11 cellular contexts compared by ENCODE assay signal in genomic region chr1:111199329-111199728, GRCh38. TPM values are rescaled to one million over a fixed set of nuclear protein-coding genes. Genes with fewer than 3 reads are reported as not detected.
DNase-seq lines count a peak whose midpoint lies in the region; ATAC-seq and TF ChIP-seq lines count a peak whose summit lies in the region.
"Had no signal": no experiment of that assay in that cellular context is flagged by ENCODE, and none has a peak within 500 bp of the region (broad histone marks: within the 10 kb centered on the region; RNA-seq: fewer than 3 reads in every experiment).

No MANE protein-coding gene starts in this region.

- peak overlapping the region; percentile 17 to 41 (median 21) for H3K4me3 ChIP-seq in esophagus muscularis mucosa
- H3K4me3 ChIP-seq: GM23248 had no signal

- no peak for ATAC-seq in stimulated activated effector memory CD8-positive, alpha-beta T cell treated with anti-CD3 and anti-CD28 coated beads, Interleukin-12 subunit alpha, Interleukin-12 subunit beta, amount 100 ng/mL, for 72 hours
- ATAC-seq in HG02970 (IDR thresholded peaks at IDR 0.05; ENCODE audit: low FRiP score, unreplicated experiment) = no peak
- ATAC-seq: PC-3 had no signal

- peaks cover 8 to 29% (median 20%) of the 10 kb centered on the region in 4 donors for H3K4me1 ChIP-seq in esophagus muscularis mucosa

- no peak for TF ChIP-seq POLR2A in esophagus muscularis mucosa (IDR thresholded peaks at IDR 0.05; ENCODE audit: low read depth)

- no peak for TF ChIP-seq EP300 in esophagus muscularis mucosa (IDR thresholded peaks at IDR 0.05)

- peak overlapping the region; percentile 98 for H3K4me3 Mint-ChIP-seq in activated CD4-positive, alpha-beta T cell treated with anti-CD3 and anti-CD28 coated beads, Interleukin-2, amount 10 ng/mL, durations not matched to agents 24 days and 14 days
- H3K4me3 Mint-ChIP-seq in T-helper 2 cell treated with Interferon-gamma antibody and Interleukin-4, amounts not matched to agents 5 μg/mL and 100 μg/mL, for 36 hours = peak overlapping the region; percentile 99
- H3K4me3 Mint-ChIP-seq in stimulated activated effector memory CD8-positive, alpha-beta T cell treated with anti-CD3 and anti-CD28 coated beads, Interleukin-12 subunit alpha, Interleukin-12 subunit beta, amount 100 ng/mL, for 72 hours = peak overlapping the region; percentile 90

- peak overlapping the region; percentile 33 to 55 (median 34) for H3K27ac ChIP-seq in esophagus muscularis mucosa (replicated peaks in 1 of 4)
- H3K27ac ChIP-seq: GM23248 had no signal

- H3K36me3 ChIP-seq in esophagus muscularis mucosa = no peaks in the 10 kb centered on the region

- no peaks in the 10 kb centered on the region for H3K27me3 Mint-ChIP-seq in activated CD4-positive, alpha-beta T cell treated with anti-CD3 and anti-CD28 coated beads, Interleukin-2, amount 10 ng/mL, durations not matched to agents 24 days and 14 days
- H3K27me3 Mint-ChIP-seq in T-helper 2 cell treated with Interferon-gamma antibody and Interleukin-4, amounts not matched to agents 5 μg/mL and 100 μg/mL, for 36 hours (ENCODE audit: low read depth) = no peaks in the 10 kb centered on the region

- peak; percentile 75 for DNase-seq in activated CD4-positive, alpha-beta T cell treated with anti-CD3 and anti-CD28 coated beads, Interleukin-2, amount 10 ng/mL, durations not matched to agents 24 days and 14 days
- DNase-seq in activated CD4-positive, alpha-beta T cell treated with anti-CD3 and anti-CD28 coated beads for 4 hours = no peak
- DNase-seq in T-helper 2 cell treated with Interferon-gamma antibody and Interleukin-4, amounts not matched to agents 5 μg/mL and 100 μg/mL, for 36 hours (ENCODE audit: low spot score) = no peak
- DNase-seq in esophagus muscularis mucosa (ENCODE audit: extremely low spot score) (peak; percentile 60), HK-2 (ENCODE audit: unreplicated experiment) (no peak), GM20000 (ENCODE audit: low spot score) (no peak)
- DNase-seq in stimulated activated effector memory CD8-positive, alpha-beta T cell treated with anti-CD3 and anti-CD28 coated beads, Interleukin-12 subunit alpha, Interleukin-12 subunit beta, amount 100 ng/mL, for 72 hours (ENCODE audit: low spot score in 2 of 2) = peak in 1 of 2 donors; percentile 55
- DNase-seq: GM23248, mesendoderm, PC-3 had no signal

- 87% methylated on average over 3 of the region's 3 CpGs for WGBS in esophagus muscularis mucosa

- intact Hi-C loops in activated CD4-positive, alpha-beta T cell treated with anti-CD3 and anti-CD28 coated beads, Interleukin-2, amount 10 ng/mL, durations not matched to agents 24 days and 14 days (cut with micrococcal nuclease) = loop anchor here (5.0 kb wide), 1 partner anchor 248 kb away; the partner anchor contains the start of genes ATP5PB and WDR77
- intact Hi-C loops in esophagus muscularis mucosa (cut with DNase I) = no loop called here

- peaks cover 62% of the 10 kb centered on the region for H3K4me1 Mint-ChIP-seq in activated CD4-positive, alpha-beta T cell treated with anti-CD3 and anti-CD28 coated beads, Interleukin-2, amount 10 ng/mL, durations not matched to agents 24 days and 14 days
- peaks cover 66% of the 10 kb centered on the region for H3K4me1 Mint-ChIP-seq in T-helper 2 cell treated with Interferon-gamma antibody and Interleukin-4, amounts not matched to agents 5 μg/mL and 100 μg/mL, for 36 hours (ENCODE audit: low read depth)
- H3K4me1 Mint-ChIP-seq in stimulated activated effector memory CD8-positive, alpha-beta T cell treated with anti-CD3 and anti-CD28 coated beads, Interleukin-12 subunit alpha, Interleukin-12 subunit beta, amount 100 ng/mL, for 72 hours = peaks cover 84% of the 10 kb centered on the region

- H3K9me3 Mint-ChIP-seq in activated CD4-positive, alpha-beta T cell treated with anti-CD3 and anti-CD28 coated beads, Interleukin-2, amount 10 ng/mL, durations not matched to agents 24 days and 14 days = no peaks in the 10 kb centered on the region
- H3K9me3 Mint-ChIP-seq in T-helper 2 cell treated with Interferon-gamma antibody and Interleukin-4, amounts not matched to agents 5 μg/mL and 100 μg/mL, for 36 hours = no peaks in the 10 kb centered on the region
- no peaks in the 10 kb centered on the region for H3K9me3 Mint-ChIP-seq in stimulated activated effector memory CD8-positive, alpha-beta T cell treated with anti-CD3 and anti-CD28 coated beads, Interleukin-12 subunit alpha, Interleukin-12 subunit beta, amount 100 ng/mL, for 72 hours

- TF ChIP-seq CTCF in esophagus muscularis mucosa (IDR thresholded peaks at IDR 0.05) = no peak
- no peak for TF ChIP-seq CTCF in GM20000 (IDR thresholded peaks at IDR 0.05; ENCODE audit: extremely low read depth, missing control alignments)

- H3K27me3 ChIP-seq in esophagus muscularis mucosa = peaks cover 0 to 18% (median 10%) of the 10 kb centered on the region in 4 donors

- peaks cover 54% of the 10 kb centered on the region for H3K36me3 Mint-ChIP-seq in activated CD4-positive, alpha-beta T cell treated with anti-CD3 and anti-CD28 coated beads, Interleukin-2, amount 10 ng/mL, durations not matched to agents 24 days and 14 days (ENCODE audit: low read depth)
- peaks cover 56% of the 10 kb centered on the region for H3K36me3 Mint-ChIP-seq in T-helper 2 cell treated with Interferon-gamma antibody and Interleukin-4, amounts not matched to agents 5 μg/mL and 100 μg/mL, for 36 hours (ENCODE audit: low read depth)
- H3K36me3 Mint-ChIP-seq in stimulated activated effector memory CD8-positive, alpha-beta T cell treated with anti-CD3 and anti-CD28 coated beads, Interleukin-12 subunit alpha, Interleukin-12 subunit beta, amount 100 ng/mL, for 72 hours = peaks cover 72% of the 10 kb centered on the region

- no peaks in the 10 kb centered on the region for H3K9me3 ChIP-seq in esophagus muscularis mucosa

- H3K27ac Mint-ChIP-seq in activated CD4-positive, alpha-beta T cell treated with anti-CD3 and anti-CD28 coated beads, Interleukin-2, amount 10 ng/mL, durations not matched to agents 24 days and 14 days = peak overlapping the region; percentile 98
- H3K27ac Mint-ChIP-seq in T-helper 2 cell treated with Interferon-gamma antibody and Interleukin-4, amounts not matched to agents 5 μg/mL and 100 μg/mL, for 36 hours = peak overlapping the region; percentile 96
- peak overlapping the region; percentile 97 for H3K27ac Mint-ChIP-seq in stimulated activated effector memory CD8-positive, alpha-beta T cell treated with anti-CD3 and anti-CD28 coated beads, Interleukin-12 subunit alpha, Interleukin-12 subunit beta, amount 100 ng/mL, for 72 hours

RNA-seq across cellular contexts. Expression of gene DENND2D, which starts 1.1 kb away (rescaled TPM):
- 175 and 180 TPM in 2 replicates for total RNA-seq in activated CD4-positive, alpha-beta T cell treated with anti-CD3 and anti-CD28 coated beads, Interleukin-2, amount 10 ng/mL, durations not matched to agents 24 days and 14 days
- 10 to 100 TPM in 1 of 4 donors, 1 to 10 TPM in 3; 4.0 to 13.8 (median 5.2) TPM for total RNA-seq in esophagus muscularis mucosa

RNA-seq across cellular contexts. Expression of gene CHI3L2, which starts 28.2 kb away (rescaled TPM):
- total RNA-seq in activated CD4-positive, alpha-beta T cell treated with anti-CD3 and anti-CD28 coated beads, Interleukin-2, amount 10 ng/mL, durations not matched to agents 24 days and 14 days = 2.3 and 3.9 TPM in 2 replicates
- total RNA-seq in esophagus muscularis mucosa = 1 to 10 TPM in 2 of 4 donors, not detected in 2; 1.7 to 5.4 TPM
- total RNA-seq: GM23248 had no signal

RNA-seq across cellular contexts. Expression of gene CEPT1, which starts 59.3 kb away (rescaled TPM):
- 32.4 and 32.9 TPM in 2 replicates for total RNA-seq in activated CD4-positive, alpha-beta T cell treated with anti-CD3 and anti-CD28 coated beads, Interleukin-2, amount 10 ng/mL, durations not matched to agents 24 days and 14 days
- total RNA-seq in esophagus muscularis mucosa = 10 to 100 TPM; 20.2 to 27.0 (median 23.7) TPM

RNA-seq across cellular contexts. Expression of gene DRAM2, which starts 59.4 kb away (rescaled TPM):
- 25.8 and 26.5 TPM in 2 replicates for total RNA-seq in activated CD4-positive, alpha-beta T cell treated with anti-CD3 and anti-CD28 coated beads, Interleukin-2, amount 10 ng/mL, durations not matched to agents 24 days and 14 days
- total RNA-seq in esophagus muscularis mucosa = 10 to 100 TPM; 28.7 to 31.6 (median 30.0) TPM

Comparison
In these comparisons a context has a peak if more than half of its experiments do, and no peak if none do; other contexts are left out.
1. DNase-seq: peak in activated CD4-positive, alpha-beta T cell treated with anti-CD3 and anti-CD28 coated beads, Interleukin-2, amount 10 ng/mL, durations not matched to agents 24 days and 14 days (single experiment) and esophagus muscularis mucosa (single experiment); none in activated CD4-positive, alpha-beta T cell treated with anti-CD3 and anti-CD28 coated beads for 4 hours (0 of 2), T-helper 2 cell treated with Interferon-gamma antibody and Interleukin-4, amounts not matched to agents 5 μg/mL and 100 μg/mL, for 36 hours (single experiment), HK-2 (single experiment) and GM20000 (single experiment).
2. RNA of gene DENND2D, which starts 1.1 kb away (total RNA-seq): 175 to 180 TPM in activated CD4-positive, alpha-beta T cell treated with anti-CD3 and anti-CD28 coated beads, Interleukin-2, amount 10 ng/mL, durations not matched to agents 24 days and 14 days; 4.0 to 13.8 TPM in esophagus muscularis mucosa; every median in the first group is over 10 times any median in the second.
3. Peak in every context shown above with its lines, with median percentiles within 50 percentile points of each other: H3K27ac Mint-ChIP-seq and H3K4me3 Mint-ChIP-seq.